ENCODE assay signal across 26 cellular contexts in the genomic region with DNA sequence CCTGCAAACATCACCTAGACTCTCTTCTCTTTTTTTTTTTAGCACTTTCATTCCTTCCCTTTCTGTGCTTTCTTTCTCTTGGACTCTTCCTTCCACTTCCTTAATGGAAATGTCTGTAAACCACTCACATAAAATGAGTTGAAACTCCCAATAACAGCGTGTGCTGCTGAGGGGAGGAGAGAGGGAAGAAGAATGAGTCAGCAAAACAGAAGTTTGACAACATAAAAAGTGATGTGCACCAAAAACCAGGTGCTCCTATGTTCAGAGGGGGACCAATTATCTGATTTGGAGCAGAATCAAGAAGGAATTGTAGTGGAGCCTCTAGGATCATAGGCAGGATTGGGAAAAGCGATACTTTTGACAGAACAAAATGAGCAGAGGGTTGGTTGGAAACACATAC.
"Had no signal": no experiment of that assay in that cellular context is flagged by ENCODE, and none has a peak within 500 bp of the region (broad histone marks: within the 10 kb centered on the region; RNA-seq: fewer than 3 reads in every experiment).

No MANE protein-coding gene starts in this region.

- H3K4me1 ChIP-seq: vagina had no signal

- H3K9me3 Mint-ChIP-seq: activated naive CD4-positive, alpha-beta T cell treated with anti-CD3 and anti-CD28 coated beads, Interleukin-2, amount 50 U/mL, for 24 hours; dendritic cell treated with granulocyte-macrophage colony-stimulating factor and Interleukin-4, amounts not matched to agents 40 ng/mL and 50 ng/mL, for 4 days; memory B cell; nephron had no signal

- H3K36me3 Mint-ChIP-seq: activated naive CD4-positive, alpha-beta T cell treated with anti-CD3 and anti-CD28 coated beads, Interleukin-2, amount 50 U/mL, for 24 hours; brain; immature natural killer cell; memory B cell; stimulated activated naive B cell treated with anti-CD40 and anti-IgM and Interleukin-4, amounts not matched to agents 10 μg/mL and 1 μg/mL and 100 μg/mL, for 72 hours had no signal

- H3K4me3 Mint-ChIP-seq: activated naive CD4-positive, alpha-beta T cell treated with anti-CD3 and anti-CD28 coated beads, Interleukin-2, amount 50 U/mL, for 24 hours; brain; dendritic cell treated with granulocyte-macrophage colony-stimulating factor and Interleukin-4, amounts not matched to agents 40 ng/mL and 50 ng/mL, for 4 days; immature natural killer cell; memory B cell; nephron; stimulated activated naive B cell treated with anti-CD40 and anti-IgM and Interleukin-4, amounts not matched to agents 10 μg/mL and 1 μg/mL and 100 μg/mL, for 72 hours; T-helper 2 cell treated with Interferon-gamma antibody and Interleukin-4, amounts not matched to agents 5 μg/mL and 100 μg/mL, for 36 hours had no signal

- ATAC-seq: left ventricle myocardium superior; stimulated activated naive B cell treated with anti-CD40 and anti-IgM and Interleukin-4, amounts not matched to agents 10 μg/mL and 1 μg/mL and 100 μg/mL, for 72 hours had no signal

- DNase-seq: activated CD4-positive, alpha-beta T cell treated with anti-CD3 and anti-CD28 coated beads, Interleukin-2, amount 50 U/mL, for 1 hour; activated CD4-positive, CD25-positive, alpha-beta regulatory T cell treated with anti-CD3 and anti-CD28 coated beads, Interleukin-2, amount 50 U/mL, for 72 hours; activated gamma-delta T cell treated with Interleukin-2 at 50 U/mL for 16 hours; activated T-cell treated with anti-CD3 and anti-CD28 coated beads, Interleukin-2, amount 50 U/mL, for 1 hour; aorta; caudate nucleus; effector CD4-positive, alpha-beta T cell; glutamatergic neuron; immature natural killer cell; left ventricle myocardium superior; posterior cingulate gyrus; sigmoid colon; stimulated activated CD4-positive, alpha-beta T cell treated with anti-CD3 and anti-CD28 coated beads, Interleukin-2, amount 100 ng/mL, for 48 hours; stimulated activated CD8-positive, alpha-beta memory T cell treated with anti-CD3 and anti-CD28 coated beads, Interleukin-4, amount 100 ng/mL, for 48 hours; stimulated activated naive B cell treated with anti-CD40 and anti-IgM and Interleukin-4, amounts not matched to agents 10 μg/mL and 1 μg/mL and 100 μg/mL, for 72 hours; trophoblast cell; WERI-Rb-1 had no signal

- H3K9me3 ChIP-seq: neutrophil, sigmoid colon, vagina had no signal

- H3K36me3 ChIP-seq: neutrophil, sigmoid colon, vagina, WERI-Rb-1 had no signal

- H3K27ac ChIP-seq: hepatocyte, neutrophil, sigmoid colon, vagina, WERI-Rb-1 had no signal

- H2AFZ ChIP-seq: hepatocyte had no signal

- H3K27ac Mint-ChIP-seq: activated naive CD4-positive, alpha-beta T cell treated with anti-CD3 and anti-CD28 coated beads, Interleukin-2, amount 50 U/mL, for 24 hours; dendritic cell treated with granulocyte-macrophage colony-stimulating factor and Interleukin-4, amounts not matched to agents 40 ng/mL and 50 ng/mL, for 4 days; immature natural killer cell; memory B cell; nephron; stimulated activated naive B cell treated with anti-CD40 and anti-IgM and Interleukin-4, amounts not matched to agents 10 μg/mL and 1 μg/mL and 100 μg/mL, for 72 hours; T-helper 2 cell treated with Interferon-gamma antibody and Interleukin-4, amounts not matched to agents 5 μg/mL and 100 μg/mL, for 36 hours had no signal

- H3K27me3 ChIP-seq: hepatocyte, neutrophil, sigmoid colon, vagina had no signal

- H3K4me1 Mint-ChIP-seq: activated naive CD4-positive, alpha-beta T cell treated with anti-CD3 and anti-CD28 coated beads, Interleukin-2, amount 50 U/mL, for 24 hours; immature natural killer cell; memory B cell; stimulated activated naive B cell treated with anti-CD40 and anti-IgM and Interleukin-4, amounts not matched to agents 10 μg/mL and 1 μg/mL and 100 μg/mL, for 72 hours had no signal

- H3K27me3 Mint-ChIP-seq: activated naive CD4-positive, alpha-beta T cell treated with anti-CD3 and anti-CD28 coated beads, Interleukin-2, amount 50 U/mL, for 24 hours; brain; dendritic cell treated with granulocyte-macrophage colony-stimulating factor and Interleukin-4, amounts not matched to agents 40 ng/mL and 50 ng/mL, for 4 days; memory B cell; stimulated activated naive B cell treated with anti-CD40 and anti-IgM and Interleukin-4, amounts not matched to agents 10 μg/mL and 1 μg/mL and 100 μg/mL, for 72 hours had no signal

- H3K4me3 ChIP-seq: hepatocyte, sigmoid colon, vagina had no signal

- H3K4me2 ChIP-seq: hepatocyte had no signal

- H3K79me2 ChIP-seq: hepatocyte had no signal
